25 cellular contexts compared by ENCODE assay signal in genomic region chr16:84640145-84640544, GRCh38. TPM values are rescaled to one million over a fixed set of nuclear protein-coding genes. Genes with fewer than 3 reads are reported as not detected.
DNase-seq lines count a peak whose midpoint lies in the region; ATAC-seq, FAIRE-seq and TF ChIP-seq lines count a peak whose summit lies in the region.
"Had no signal": no experiment of that assay in that cellular context is flagged by ENCODE, and none has a peak within 500 bp of the region (broad histone marks: within the 10 kb centered on the region; RNA-seq: fewer than 3 reads in every experiment).

No MANE protein-coding gene starts in this region.

- H3K4me2 ChIP-seq in DOHH2 (ENCODE audit: low read length), result peak overlapping the region; percentile 78; the same call in 1 of the 2 replicates
- no peak overlapping the region for H3K4me2 ChIP-seq in GM12878 (ENCODE audit: control insufficient read depth, insufficient read depth)
- no peak overlapping the region for H3K4me2 ChIP-seq in trophoblast cell (ENCODE audit: low read length)
- H3K4me2 ChIP-seq: KMS-11 had no signal

- peaks cover 7% of the 10 kb centered on the region for H3F3A ChIP-seq in DOHH2 (ENCODE audit: control insufficient read depth, insufficient read depth)

- H3K27ac Mint-ChIP-seq in CD14-positive monocyte, result peak overlapping the region in 6 of 7 donors; percentile 16 to 98 (median 94)
- H3K27ac Mint-ChIP-seq: activated CD8-positive, alpha-beta T cell treated with anti-CD3 and anti-CD28 coated beads for 36 hours; activated naive CD4-positive, alpha-beta T cell treated with anti-CD3 and anti-CD28 coated beads, Interleukin-2, amount 10 ng/mL, durations not matched to agents 7 days and 5 days had no signal

- no peak for FAIRE-seq in GM12878 (lab: Jason Lieb, UNC)
- FAIRE-seq: D721Med had no signal

- H4K20me1 ChIP-seq in DOHH2 (ENCODE audit: control insufficient read depth, insufficient read depth, low read depth, low read length) (no peaks in the 10 kb centered on the region), GM12878 (ENCODE audit: control insufficient read depth, insufficient read depth) (no peaks in the 10 kb centered on the region)

- H3K9me3 Mint-ChIP-seq in CD14-positive monocyte, result peaks cover 0 to 8% (median 0%) of the 10 kb centered on the region in 7 donors
- H3K9me3 Mint-ChIP-seq: activated naive CD4-positive, alpha-beta T cell treated with anti-CD3 and anti-CD28 coated beads, Interleukin-2, amount 10 ng/mL, durations not matched to agents 7 days and 5 days; natural killer cell had no signal

- no peak for TF ChIP-seq POLR2A in GM12878 (IDR thresholded peaks at IDR 0.05; ENCODE audit: low read depth, low read length)

- no peak overlapping the region for H3K4me3 Mint-ChIP-seq in CD14-positive monocyte
- H3K4me3 Mint-ChIP-seq: activated CD8-positive, alpha-beta T cell treated with anti-CD3 and anti-CD28 coated beads for 36 hours; activated naive CD4-positive, alpha-beta T cell treated with anti-CD3 and anti-CD28 coated beads, Interleukin-2, amount 10 ng/mL, durations not matched to agents 7 days and 5 days; natural killer cell had no signal

- peaks cover 0 to 1% (median 0%) of the 10 kb centered on the region in 3 donors for H3K27me3 Mint-ChIP-seq in CD14-positive monocyte (ENCODE audit: low read depth in 3 of 3)
- H3K27me3 Mint-ChIP-seq: activated CD8-positive, alpha-beta T cell treated with anti-CD3 and anti-CD28 coated beads for 36 hours had no signal

- H3K18ac ChIP-seq in trophoblast cell (ENCODE audit: low read length), result no peak overlapping the region

- H4K91ac ChIP-seq in trophoblast cell (ENCODE audit: low read depth, low read length), result no peak overlapping the region

- no peak overlapping the region for H2BK120ac ChIP-seq in trophoblast cell (ENCODE audit: insufficient read depth, low read length, poor library complexity)

- no peaks in the 10 kb centered on the region for H3K79me1 ChIP-seq in trophoblast cell (ENCODE audit: low read length)

- SMC1A ChIA-PET in GM12878 (lab: Charles Lee; ENCODE audit: uncharacterized antibody, unreplicated experiment), result interaction anchor here (2.0 kb wide), 1 partner anchor 18 kb away, joined by 13 read pairs; no protein-coding TSS in a partner anchor

- no peak for TF ChIP-seq EP300 in GM12878 (IDR thresholded peaks at IDR 0.05; ENCODE audit: borderline replicate concordance in 1 of 2, control insufficient read depth in 1 of 2, low read depth in 2 of 2, low read length in 2 of 2)

- no peak for TF ChIP-seq CTCF in CD14-positive monocyte (IDR thresholded peaks at IDR 0.05)
- no peak for TF ChIP-seq CTCF in DOHH2 (IDR thresholded peaks at IDR 0.05; ENCODE audit: low read depth, low read length, poor library complexity, severe bottlenecking)
- TF ChIP-seq CTCF in GM12878 (IDR thresholded peaks at IDR 0.05 in 2 of 3, conservative IDR thresholded peaks at IDR 0.05 in 1 of 3; ENCODE audit: control insufficient read depth in 2 of 3, extremely low read depth in 1 of 3, insufficient read depth in 1 of 3, low read depth in 3 of 3, low read length in 3 of 3), result no peak

- H3K4me1 ChIP-seq in DOHH2 (ENCODE audit: control insufficient read depth, low read length) (peaks cover 66% of the 10 kb centered on the region), GM12878 (ENCODE audit: control insufficient read depth, insufficient read depth, low read length) (peaks cover 47% of the 10 kb centered on the region), trophoblast cell (ENCODE audit: control insufficient read depth in 1 of 2, insufficient read depth in 2 of 2, low read length in 2 of 2) (peaks cover 8 to 14% of the 10 kb centered on the region in 2 experiments)

- H2AK5ac ChIP-seq in trophoblast cell (ENCODE audit: low read length), result peak overlapping the region; percentile 72

- no peaks in the 10 kb centered on the region for H3K9me2 ChIP-seq in DOHH2 (replicated peaks; ENCODE audit: control insufficient read depth, low read length)

- CTCF ChIA-PET in GM12878 (lab: Yijun Ruan, JAX), result interaction anchor here (0.7 to 1.9 kb wide), 2 partner anchors 15 to 86 kb away, joined by 3 to 12 read pairs; no protein-coding TSS in a partner anchor

- H3K36me3 ChIP-seq in DOHH2 (ENCODE audit: control insufficient read depth, low read length), result no peaks in the 10 kb centered on the region
- no peaks in the 10 kb centered on the region for H3K36me3 ChIP-seq in GM12878 (ENCODE audit: control insufficient read depth in 2 of 2, insufficient read depth in 2 of 2, low read length in 1 of 2)
- H3K36me3 ChIP-seq in trophoblast cell (ENCODE audit: control insufficient read depth in 1 of 2, insufficient read depth in 2 of 2, low read length in 2 of 2), result no peaks in the 10 kb centered on the region
- H3K36me3 ChIP-seq: ascending aorta, gastrocnemius medialis, thoracic aorta had no signal

- H3K79me2 ChIP-seq in DOHH2 (ENCODE audit: control insufficient read depth, low read length), result no peaks in the 10 kb centered on the region
- H3K79me2 ChIP-seq in GM12878 (ENCODE audit: control insufficient read depth, insufficient read depth, low read length), result no peaks in the 10 kb centered on the region
- no peaks in the 10 kb centered on the region for H3K79me2 ChIP-seq in trophoblast cell (ENCODE audit: control insufficient read depth, insufficient read depth, low read length, poor library complexity)

- RAD21 ChIA-PET in GM12878 (lab: Charles Lee; ENCODE audit: unreplicated experiment), result no interaction called here

- no TSS peak for BruUV-seq in GM12878 (replicated peaks; lab: Mats Ljungman, UMichigan)

- no peak for DNase-seq in CD14-positive monocyte (ENCODE audit: low spot score)
- DNase-seq in GM12878 (ENCODE audit: low read depth, low spot score), result no peak
- DNase-seq in trophoblast cell, result no peak
- DNase-seq in GM19238 (ENCODE audit: insufficient read length, low spot score), result no peak
- DNase-seq in LoVo (ENCODE audit: low spot score), result no peak
- DNase-seq: activated CD8-positive, alpha-beta T cell treated with anti-CD3 and anti-CD28 coated beads for 36 hours; activated naive CD4-positive, alpha-beta T cell treated with anti-CD3 and anti-CD28 coated beads, Interleukin-2, amount 10 ng/mL, durations not matched to agents 7 days and 5 days; activated T-cell treated with anti-CD3 and anti-CD28 coated beads, Interleukin-2, amount 50 U/mL, for 1 hour; effector CD4-positive, alpha-beta T cell; gastrocnemius medialis; GF-D8; mammary epithelial cell; natural killer cell; NCI-H1092 treated with DMSO at 0.1 percent for 48 hours; NCI-H2029; NCI-H446; PC-3; SHP77 treated with DMSO at 0.1 percent for 48 hours had no signal

- no peak for ATAC-seq in GM12878
- ATAC-seq in GM18502 (IDR thresholded peaks at IDR 0.05; ENCODE audit: poor library complexity, unreplicated experiment), result no peak
- ATAC-seq: activated CD8-positive, alpha-beta T cell treated with anti-CD3 and anti-CD28 coated beads for 36 hours; esophagus mucosa; gastrocnemius medialis; natural killer cell; PC-3 had no signal

- H2AFZ ChIP-seq in GM12878 (ENCODE audit: control insufficient read depth, low read depth, low read length) (no peak overlapping the region), trophoblast cell (ENCODE audit: insufficient read depth, low read length, poor library complexity) (no peak overlapping the region)

- H4K8ac ChIP-seq in trophoblast cell (ENCODE audit: low read depth, low read length), result no peak overlapping the region

- H2BK5ac ChIP-seq in trophoblast cell (ENCODE audit: low read depth, low read length, poor library complexity), result no peak overlapping the region

- peaks cover 61% of the 10 kb centered on the region for H3K4me1 Mint-ChIP-seq in CD14-positive monocyte

- H3K27me3 ChIP-seq in DOHH2 (ENCODE audit: control insufficient read depth, low read length) (no peaks in the 10 kb centered on the region), GM12878 (replicated peaks in 1 of 2; ENCODE audit: control insufficient read depth in 2 of 2, insufficient read depth in 2 of 2, low read length in 1 of 2) (no peaks in the 10 kb centered on the region), trophoblast cell (ENCODE audit: insufficient read depth, low read length) (no peaks in the 10 kb centered on the region)
- H3K27me3 ChIP-seq: ascending aorta had no signal

- H4K12ac ChIP-seq in trophoblast cell (ENCODE audit: low read depth, low read length), result no peak overlapping the region

- intact Hi-C loops in CD14-positive monocyte (cut with micrococcal nuclease) (loop anchor here in 1 of 2 donors (5.0 kb wide), 1 partner anchor 312 kb away; no protein-coding TSS in a partner anchor), GM12878 (cut with micrococcal nuclease; ENCODE audit: unreplicated experiment) (no loop called here)

- WGBS in GM12878 (ENCODE audit: insufficient coverage, insufficient replicate concordance, low lambda C conversion rate, missing lambda C conversion rate), result 89% methylated on average over 5 of the region's 5 CpGs
- WGBS in trophoblast cell (ENCODE audit: extremely low coverage, insufficient coverage, insufficient read length), result no CpG with 5 or more reads among the region's 5 CpGs

- POLR2A ChIA-PET in GM12878 (lab: Charles Lee), result no interaction called here

- TF ChIP-seq RAD21 in GM12878 (IDR thresholded peaks at IDR 0.05; ENCODE audit: insufficient read depth, low read depth, low read length), result no peak

- H3K4ac ChIP-seq in trophoblast cell (ENCODE audit: low read depth, low read length), result no peak overlapping the region

- in situ Hi-C loops in GM12878 (cut with MboI), result loop anchor here (25.0 kb wide), 1 partner anchor 322 kb away; no protein-coding TSS in a partner anchor

- H3K4me3 ChIP-seq in DOHH2 (ENCODE audit: low read length), result no peak overlapping the region
- H3K4me3 ChIP-seq in GM12878, result no peak overlapping the region
- H3K4me3 ChIP-seq in trophoblast cell (ENCODE audit: low read depth, low read length), result no peak overlapping the region
- H3K4me3 ChIP-seq: ascending aorta, gastrocnemius medialis, thoracic aorta had no signal

- H3K27ac ChIP-seq in DOHH2 (ENCODE audit: low read depth, low read length), result no peak overlapping the region
- H3K27ac ChIP-seq in GM12878 (ENCODE audit: control insufficient read depth, insufficient read depth), result peak overlapping the region; percentile 60; the same call in 1 of the 2 replicates
- no peak overlapping the region for H3K27ac ChIP-seq in trophoblast cell (ENCODE audit: low read depth, low read length)
- H3K27ac ChIP-seq: ascending aorta, KMS-11, thoracic aorta had no signal

- peaks cover 0 to 3% of the 10 kb centered on the region in 2 donors for H3K36me3 Mint-ChIP-seq in CD14-positive monocyte
- H3K36me3 Mint-ChIP-seq: activated naive CD4-positive, alpha-beta T cell treated with anti-CD3 and anti-CD28 coated beads, Interleukin-2, amount 10 ng/mL, durations not matched to agents 7 days and 5 days; natural killer cell had no signal

- H2BK12ac ChIP-seq in trophoblast cell (ENCODE audit: low read length), result no peak overlapping the region

- H3K14ac ChIP-seq in trophoblast cell (ENCODE audit: low read length), result no peak overlapping the region

- H3K9ac ChIP-seq in GM12878 (ENCODE audit: control insufficient read depth, insufficient read depth, low read length) (no peak overlapping the region), trophoblast cell (ENCODE audit: low read length) (no peak overlapping the region)
- H3K9ac ChIP-seq: KMS-11 had no signal

- no peaks in the 10 kb centered on the region for H3K9me3 ChIP-seq in DOHH2 (ENCODE audit: control insufficient read depth, insufficient read depth, low read length)
- H3K9me3 ChIP-seq in GM12878 (replicated peaks; ENCODE audit: control insufficient read depth, insufficient read depth, low read length), result no peaks in the 10 kb centered on the region
- no peaks in the 10 kb centered on the region for H3K9me3 ChIP-seq in trophoblast cell (ENCODE audit: insufficient read depth, low read depth, low read length)
- H3K9me3 ChIP-seq: ascending aorta, gastrocnemius medialis, thoracic aorta had no signal

- no peak overlapping the region for H3K23ac ChIP-seq in trophoblast cell (ENCODE audit: low read length)

RNA-seq across cellular contexts. Expression of gene KLHL36, which starts 8.2 kb away (rescaled TPM):
- polyA plus RNA-seq in CD14-positive monocyte, result 10 to 100 TPM; 12.1 to 14.2 TPM
- total RNA-seq in GM12878 (2013; cell fraction: nucleolus; rRNA removed), result 89.6 and 93.8 TPM in 2 replicates
- 36.4 and 38.2 TPM in 2 replicates for total RNA-seq in GM12878 (2014; rRNA removed)
- 16.2 and 16.7 TPM in 2 replicates for total RNA-seq in GM12878 (2014; rRNA removed; fragmentation: Illumina TruSeq; extraction: Trizol)
- total RNA-seq in GM12878 (2021), result 45.3 and 45.4 TPM in 2 replicates
- polyA plus RNA-seq in GM12878 (2011; ENCODE audit: low read depth), result 12.7 TPM
- 19.6 and 26.4 TPM in 2 replicates for polyA plus RNA-seq in GM12878 (2011; rRNA removed)
- 30.1 and 37.2 TPM in 2 replicates for polyA plus RNA-seq in GM12878 (2011; cell fraction: cytosol; rRNA removed)
- 76.3 and 77.8 TPM in 2 replicates for polyA plus RNA-seq in GM12878 (2011; cell fraction: nucleus; rRNA removed)
- 28.5 and 29.3 TPM in 2 replicates for polyA plus RNA-seq in GM12878 (2012)
- 14.1 and 14.3 TPM in 2 replicates for polyA plus RNA-seq in GM12878 (2014; fragmentation: Illumina TruSeq; extraction: Trizol)
- polyA plus RNA-seq in GM12878 (2014; fragmentation: Nextera tagmentation; extraction: Ambion mirVana), result 1 to 10 TPM; 2.6 to 2.7 TPM
- polyA plus RNA-seq in GM12878 (2014; rRNA removed), result 35.0 and 37.5 TPM in 2 replicates
- polyA plus RNA-seq in GM12878 (2016; fragmentation: Nextera tagmentation; extraction: Ambion mirVana), result 10 to 100 TPM; 12.9 to 16.8 TPM
- 40.7 and 65.6 TPM in 2 replicates for polyA minus RNA-seq in GM12878 (2011; rRNA and poly(A)+ RNA removed)
- 17.5 and 25.8 TPM in 2 replicates for polyA minus RNA-seq in GM12878 (2011; cell fraction: cytosol; rRNA and poly(A)+ RNA removed)
- polyA minus RNA-seq in GM12878 (2011; cell fraction: nucleus; rRNA and poly(A)+ RNA removed), result 26.0 and 37.4 TPM in 2 replicates
- polyA plus RNA-seq in trophoblast cell (2013), result 17.4 and 17.6 TPM in 2 replicates

RNA-seq across cellular contexts. Expression of gene COTL1, which starts 22.3 kb away (rescaled TPM):
- polyA plus RNA-seq in CD14-positive monocyte (1,000 to 10,000 TPM; 1,643 to 1,843 TPM), GM12878 (2011; rRNA removed) (136 and 205 TPM in 2 replicates), GM12878 (2014; fragmentation: Illumina TruSeq; extraction: Trizol) (257 and 493 TPM in 2 replicates), GM12878 (2014; fragmentation: Nextera tagmentation; extraction: Ambion mirVana) (100 to 1,000 TPM; 140 to 235 TPM), GM12878 (2014; rRNA removed) (382 and 423 TPM in 2 replicates), GM12878 (2016; fragmentation: Nextera tagmentation; extraction: Ambion mirVana) (100 to 1,000 TPM; 146 to 894 TPM)
- 94.3 and 106 TPM in 2 replicates for total RNA-seq in GM12878 (2013; cell fraction: nucleolus; rRNA removed)
- total RNA-seq in GM12878 (2014; rRNA removed) (417 and 464 TPM in 2 replicates), GM12878 (2014; rRNA removed; fragmentation: Illumina TruSeq; extraction: Trizol) (241 and 279 TPM in 2 replicates), GM12878 (2021) (675 and 688 TPM in 2 replicates)
- 255 TPM for polyA plus RNA-seq in GM12878 (2011; ENCODE audit: low read depth)
- polyA plus RNA-seq in GM12878 (2011; cell fraction: cytosol; rRNA removed), result 261 and 288 TPM in 2 replicates
- polyA plus RNA-seq in GM12878 (2011; cell fraction: nucleus; rRNA removed), result 174 and 206 TPM in 2 replicates
- 331 and 436 TPM in 2 replicates for polyA plus RNA-seq in GM12878 (2012)
- 103 and 174 TPM in 2 replicates for polyA minus RNA-seq in GM12878 (2011; rRNA and poly(A)+ RNA removed)
- 77.1 and 81.1 TPM in 2 replicates for polyA minus RNA-seq in GM12878 (2011; cell fraction: cytosol; rRNA and poly(A)+ RNA removed)
- 78.5 and 132 TPM in 2 replicates for polyA minus RNA-seq in GM12878 (2011; cell fraction: nucleus; rRNA and poly(A)+ RNA removed)
- 194 and 199 TPM in 2 replicates for polyA plus RNA-seq in trophoblast cell (2013)

RNA-seq across cellular contexts. Expression of gene USP10, which starts 59.7 kb away (rescaled TPM):
- polyA plus RNA-seq in CD14-positive monocyte, result 100 to 1,000 TPM in 1 of 2 donors, 10 to 100 TPM in 1; 90.9 to 115 TPM
- total RNA-seq in GM12878 (2013; cell fraction: nucleolus; rRNA removed), result 199 and 215 TPM in 2 replicates
- 70.7 and 77.3 TPM in 2 replicates for total RNA-seq in GM12878 (2014; rRNA removed)
- total RNA-seq in GM12878 (2014; rRNA removed; fragmentation: Illumina TruSeq; extraction: Trizol), result 80.8 and 85.2 TPM in 2 replicates
- 119 and 122 TPM in 2 replicates for total RNA-seq in GM12878 (2021)
- polyA plus RNA-seq in GM12878 (2011; ENCODE audit: low read depth), result 47.5 TPM
- polyA plus RNA-seq in GM12878 (2011; rRNA removed), result 74.7 and 125 TPM in 2 replicates
- 121 and 122 TPM in 2 replicates for polyA plus RNA-seq in GM12878 (2011; cell fraction: cytosol; rRNA removed)
- polyA plus RNA-seq in GM12878 (2011; cell fraction: nucleus; rRNA removed), result 109 and 126 TPM in 2 replicates
- polyA plus RNA-seq in GM12878 (2012), result 67.1 and 71.5 TPM in 2 replicates
- 133 and 198 TPM in 2 replicates for polyA plus RNA-seq in GM12878 (2014; fragmentation: Illumina TruSeq; extraction: Trizol)
- polyA plus RNA-seq in GM12878 (2014; fragmentation: Nextera tagmentation; extraction: Ambion mirVana), result 10 to 100 TPM; 46.1 to 47.7 TPM
- polyA plus RNA-seq in GM12878 (2014; rRNA removed), result 87.5 and 87.9 TPM in 2 replicates
- polyA plus RNA-seq in GM12878 (2016; fragmentation: Nextera tagmentation; extraction: Ambion mirVana), result 100 to 1,000 TPM; 143 to 160 TPM
- 227 and 233 TPM in 2 replicates for polyA minus RNA-seq in GM12878 (2011; rRNA and poly(A)+ RNA removed)
- 47.4 and 71.6 TPM in 2 replicates for polyA minus RNA-seq in GM12878 (2011; cell fraction: cytosol; rRNA and poly(A)+ RNA removed)
- polyA minus RNA-seq in GM12878 (2011; cell fraction: nucleus; rRNA and poly(A)+ RNA removed), result 39.7 and 77.1 TPM in 2 replicates
- 86.2 and 87.9 TPM in 2 replicates for polyA plus RNA-seq in trophoblast cell (2013)
